Comparison of ENCODE assay signal across 5 cellular contexts in genomic region chr6:165930668-165931067, GRCh38.
"Had no signal": no experiment of that assay in that cellular context is flagged by ENCODE, and none has a peak within 500 bp of the region (broad histone marks: within the 10 kb centered on the region; RNA-seq: fewer than 3 reads in every experiment).

No MANE protein-coding gene starts in this region.

- FAIRE-seq: HepG2, HTR-8/SVneo, K562 had no signal

- ATAC-seq: HepG2, K562 had no signal

- H3K27ac ChIP-seq: HL-60 had no signal

- DNase-seq: IMR-90 had no signal

- H3K4me3 ChIP-seq: K562 had no signal
